21 cellular contexts compared by ENCODE assay signal in the genomic region with DNA sequence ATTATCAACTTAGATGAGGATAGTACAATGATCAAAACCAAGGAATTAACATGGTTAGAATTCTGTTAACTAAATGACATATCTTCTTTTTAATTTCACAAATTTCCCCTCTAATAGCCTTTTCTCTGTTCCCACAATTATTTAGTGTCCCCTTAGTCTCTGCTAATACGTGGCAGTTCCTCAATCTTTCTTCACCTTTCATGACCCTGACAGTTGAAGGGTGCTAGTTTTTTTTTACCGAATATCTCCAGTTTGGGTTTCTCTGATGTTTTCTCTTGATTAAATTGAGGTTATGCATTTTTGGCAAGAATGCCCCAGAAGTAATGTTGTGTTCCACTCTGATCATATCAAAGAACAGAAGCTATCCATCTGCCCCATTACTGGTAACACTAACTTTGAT.
DNase-seq lines count a peak whose midpoint lies in the region; ATAC-seq and TF ChIP-seq lines count a peak whose summit lies in the region.
"Had no signal": no experiment of that assay in that cellular context is flagged by ENCODE, and none has a peak within 500 bp of the region (broad histone marks: within the 10 kb centered on the region; RNA-seq: fewer than 3 reads in every experiment).

No MANE protein-coding gene starts in this region.

- no peaks in the 10 kb centered on the region for H3K27me3 ChIP-seq in parathyroid adenoma (ENCODE audit: control insufficient read depth, insufficient read depth, low read length)
- H3K27me3 ChIP-seq in thyroid gland: no peaks in the 10 kb centered on the region
- H3K27me3 ChIP-seq in smooth muscle cell (ENCODE audit: low read depth): no peaks in the 10 kb centered on the region
- H3K27me3 ChIP-seq: neutrophil had no signal

- no peak overlapping the region for H3K9ac ChIP-seq in parathyroid adenoma
- H3K9ac ChIP-seq in smooth muscle cell (ENCODE audit: low read depth): no peak overlapping the region

- H3K27ac ChIP-seq in angular gyrus (ENCODE audit: low read depth, low read length): peak overlapping the region; percentile 92
- peak overlapping the region; percentile 73 for H3K27ac ChIP-seq in parathyroid adenoma
- peak overlapping the region in 2 of 3 donors; percentile 11 to 28 for H3K27ac ChIP-seq in thyroid gland
- no peak overlapping the region for H3K27ac ChIP-seq in smooth muscle cell (ENCODE audit: low read depth)
- H3K27ac ChIP-seq: C4-2B, neutrophil, prostate gland had no signal

- no peaks in the 10 kb centered on the region for H3F3A ChIP-seq in smooth muscle cell (ENCODE audit: low read depth)

- WGBS in thyroid gland, 2 donors: 80 to 87% methylated on average over 2 of the region's 2 CpGs
- WGBS in smooth muscle cell (ENCODE audit: low lambda C conversion rate): 88% methylated on average over 2 of the region's 2 CpGs

- DNase-seq in OCI-M1 (lab: John Stamatoyannopoulos, UW) (peak; percentile 70), thyroid gland (no peak), smooth muscle cell (lab: John Stamatoyannopoulos, UW; ENCODE audit: unreplicated experiment) (no peak)
- DNase-seq: activated CD4-positive, CD25-positive, alpha-beta regulatory T cell; activated naive CD4-positive, alpha-beta T cell treated with anti-CD3 and anti-CD28 coated beads, Interleukin-2, amount 50 U/mL, for 16 hours; DND-41; HFFc6; Kasumi-1; mesendoderm; MV-4-11; NCI-H524 treated with DMSO at 0.1 percent for 48 hours; NK-92 treated with Interleukin-12 subunit alpha and Interleukin-12 subunit beta, amount 100 ng/mL, for 24 hours; SHP77 treated with DMSO at 0.1 percent for 48 hours had no signal

- peaks cover 12% of the 10 kb centered on the region for H3K79me2 ChIP-seq in parathyroid adenoma
- H3K79me2 ChIP-seq in smooth muscle cell (ENCODE audit: low read depth): no peaks in the 10 kb centered on the region

- peaks cover 29% of the 10 kb centered on the region for H3K4me1 ChIP-seq in parathyroid adenoma
- H3K4me1 ChIP-seq in thyroid gland: peaks cover 33 to 42% of the 10 kb centered on the region in 2 donors
- no peaks in the 10 kb centered on the region for H3K4me1 ChIP-seq in smooth muscle cell (ENCODE audit: low read depth)
- H3K4me1 ChIP-seq: prostate gland had no signal

- TF ChIP-seq CTCF in parathyroid adenoma (IDR thresholded peaks at IDR 0.05) (no peak), thyroid gland (IDR thresholded peaks at IDR 0.05) (no peak), smooth muscle cell (IDR thresholded peaks at IDR 0.05; ENCODE audit: borderline replicate concordance, insufficient read depth, poor library complexity, severe bottlenecking) (no peak)

- no peak for TF ChIP-seq POLR2A in thyroid gland (IDR thresholded peaks at IDR 0.05)

- ATAC-seq in HG02981 (IDR thresholded peaks at IDR 0.05; ENCODE audit: unreplicated experiment) (no peak), GM21825 (IDR thresholded peaks at IDR 0.05; ENCODE audit: unreplicated experiment) (no peak)

- H2AFZ ChIP-seq in parathyroid adenoma (no peak overlapping the region), smooth muscle cell (ENCODE audit: low read depth) (no peak overlapping the region)
- H2AFZ ChIP-seq: GM23338 had no signal

- intact Hi-C loops in thyroid gland (cut with DNase I): no loop called here

- no peak overlapping the region for H3K4me3 ChIP-seq in parathyroid adenoma (ENCODE audit: low read depth, low read length)
- no peak overlapping the region for H3K4me3 ChIP-seq in thyroid gland (replicated peaks in 1 of 3)
- H3K4me3 ChIP-seq in smooth muscle cell: no peak overlapping the region
- H3K4me3 ChIP-seq: GM23338, prostate gland had no signal

- peaks cover 4% of the 10 kb centered on the region for H4K20me1 ChIP-seq in smooth muscle cell (ENCODE audit: low read depth)

- H3K4me2 ChIP-seq in parathyroid adenoma (ENCODE audit: low read length): peak overlapping the region; percentile 14
- H3K4me2 ChIP-seq in smooth muscle cell: no peak overlapping the region

- H3K9me3 ChIP-seq in parathyroid adenoma (ENCODE audit: control insufficient read depth, low read length) (no peaks in the 10 kb centered on the region), thyroid gland (no peaks in the 10 kb centered on the region), smooth muscle cell (replicated peaks; ENCODE audit: low read depth) (no peaks in the 10 kb centered on the region)
- H3K9me3 ChIP-seq: neutrophil, prostate gland had no signal

- H3K36me3 ChIP-seq in parathyroid adenoma (ENCODE audit: control insufficient read depth, insufficient read depth, low read length) (no peaks in the 10 kb centered on the region), thyroid gland (no peaks in the 10 kb centered on the region), smooth muscle cell (ENCODE audit: low read depth) (no peaks in the 10 kb centered on the region)
- H3K36me3 ChIP-seq: neutrophil, prostate gland had no signal
